ENCODE assay signal across 7 cellular contexts in the genomic region with DNA sequence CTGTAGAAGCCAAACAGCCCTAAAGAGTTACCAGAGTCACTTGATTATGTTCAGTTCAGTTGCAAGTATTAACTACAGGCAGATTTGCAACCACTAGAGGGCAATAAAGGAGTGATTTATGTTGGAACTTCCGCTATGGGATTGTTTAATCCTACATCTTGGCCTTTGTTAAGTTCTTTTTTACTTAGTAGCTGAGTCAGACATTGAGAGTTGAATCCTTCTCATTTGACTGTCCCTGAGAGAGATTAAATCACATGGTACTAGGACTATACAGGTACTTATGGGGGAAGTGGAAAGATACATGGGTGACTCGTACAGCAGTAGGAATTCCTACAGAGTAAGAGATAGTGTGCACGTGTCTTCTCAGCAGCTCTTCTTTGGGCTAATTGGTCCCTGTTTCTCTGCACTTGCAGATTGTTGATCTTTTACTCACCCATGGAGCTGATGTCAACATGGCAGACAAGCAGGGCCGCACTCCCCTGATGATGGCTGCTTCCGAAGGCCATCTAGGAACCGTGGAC. TPM values are rescaled to one million over a fixed set of nuclear protein-coding genes. Genes with fewer than 3 reads are reported as not detected.
A peak's percentile ranks its signal among the peaks of the same experiment; 100 is the strongest.
DNase-seq lines count a peak whose midpoint lies in the region; ATAC-seq and TF ChIP-seq lines count a peak whose summit lies in the region.

No MANE protein-coding gene starts in this region.

- no peaks in the 10 kb centered on the region for H3K9me2 ChIP-seq in Loucy (replicated peaks; ENCODE audit: low read depth, low read length)

- H3K9me3 ChIP-seq in Loucy (ENCODE audit: insufficient read depth, low read depth, low read length) (no peaks in the 10 kb centered on the region), esophagus (ENCODE audit: control insufficient read depth in 2 of 2, insufficient read depth in 1 of 2, low read depth in 1 of 2, low read length in 1 of 2) (no peaks in the 10 kb centered on the region)

- H3K27me3 Mint-ChIP-seq in nephron progenitor cell (ENCODE audit: low read depth, poor library complexity) = no peaks in the 10 kb centered on the region

- no peak overlapping the region for H3K27ac Mint-ChIP-seq in nephron progenitor cell

- no peak for ATAC-seq in HG03095 (IDR thresholded peaks at IDR 0.05; ENCODE audit: unreplicated experiment)

- H3K79me2 ChIP-seq in Loucy (ENCODE audit: insufficient read depth, low read length) = no peaks in the 10 kb centered on the region

- H3K4me1 ChIP-seq in Loucy (ENCODE audit: insufficient read depth, low read length, poor library complexity, severe bottlenecking) (no peaks in the 10 kb centered on the region), esophagus (ENCODE audit: control insufficient read depth in 2 of 2, insufficient read depth in 2 of 2, low read length in 1 of 2) (peaks cover 0 to 3% of the 10 kb centered on the region in 2 donors)

- H3K9me3 Mint-ChIP-seq in nephron progenitor cell = no peaks in the 10 kb centered on the region

- WGBS in esophagus, 2 donors = 73 to 74% methylated on average over 6 of the region's 6 CpGs

- no peak overlapping the region for H2AFZ ChIP-seq in Loucy (ENCODE audit: low read length)

- H3K27me3 ChIP-seq in Loucy (ENCODE audit: insufficient read depth, low read length, poor library complexity, severe bottlenecking) (no peaks in the 10 kb centered on the region), esophagus (ENCODE audit: control insufficient read depth in 1 of 2, insufficient read depth in 2 of 2, low read length in 2 of 2) (no peaks in the 10 kb centered on the region)

- DNase-seq in GDM1 (lab: John Stamatoyannopoulos, UW) = peak; percentile 39
- DNase-seq in RPMI7951 (ENCODE audit: low read depth) = peak; percentile 71
- DNase-seq in nephron progenitor cell = no peak
- no peak for DNase-seq in activated T-cell treated with anti-CD3 and anti-CD28 coated beads, Interleukin-2, amount 50 U/mL, for 1 hour

- H3K4me1 Mint-ChIP-seq in nephron progenitor cell = peaks cover 12% of the 10 kb centered on the region

- H4K20me1 ChIP-seq in Loucy (ENCODE audit: insufficient read depth, low read length, poor library complexity, severe bottlenecking) = no peaks in the 10 kb centered on the region

- H3K9ac ChIP-seq in Loucy (ENCODE audit: low read depth, low read length, poor library complexity, severe bottlenecking) = no peak overlapping the region

- no peak overlapping the region for H3K4me2 ChIP-seq in Loucy (ENCODE audit: low read depth, low read length, poor library complexity, severe bottlenecking)

- TF ChIP-seq CTCF in Loucy (conservative IDR thresholded peaks at IDR 0.05; ENCODE audit: low read length) = peak; percentile 86
- peak; percentile 53 for TF ChIP-seq CTCF in nephron progenitor cell (IDR thresholded peaks at IDR 0.05)

- peaks cover 17% of the 10 kb centered on the region for H3K36me3 Mint-ChIP-seq in nephron progenitor cell (ENCODE audit: low read depth)

- H3K4me3 Mint-ChIP-seq in nephron progenitor cell = no peak overlapping the region

- H3K27ac ChIP-seq in esophagus (ENCODE audit: low read depth in 2 of 2, low read length in 1 of 2) = peak overlapping the region; percentile 27 to 78

- H3K36me3 ChIP-seq in Loucy (ENCODE audit: insufficient read depth, low read length) (no peaks in the 10 kb centered on the region), esophagus (ENCODE audit: control insufficient read depth in 2 of 2, insufficient read depth in 2 of 2, low read length in 1 of 2) (peaks cover 0 to 5% of the 10 kb centered on the region in 2 donors)

- no peaks in the 10 kb centered on the region for H3F3A ChIP-seq in Loucy (ENCODE audit: low read depth)

- H3K4me3 ChIP-seq in Loucy (ENCODE audit: low read length, poor library complexity, severe bottlenecking) (no peak overlapping the region), esophagus (ENCODE audit: low read depth in 1 of 2, low read length in 2 of 2) (no peak overlapping the region)

RNA-seq across cellular contexts. Expression of gene CYB561, which starts 40.3 kb away (rescaled TPM):
- 9.5 and 10.0 TPM in 2 replicates for total RNA-seq in RPMI7951 (2014; rRNA removed; shearing (Covaris generic))
- 10 to 100 TPM; 35.0 to 45.6 TPM for polyA plus RNA-seq in esophagus

Comparison
In these comparisons a context has a peak if more than half of its experiments do, and no peak if none do; other contexts are left out.
1. DNase-seq: peak in GDM1 (single experiment) and RPMI7951 (single experiment); none in nephron progenitor cell (single experiment) and activated T-cell treated with anti-CD3 and anti-CD28 coated beads, Interleukin-2, amount 50 U/mL, for 1 hour (single experiment).